In genomic region chr12:94267530-94267877, GRCh38 we compare ENCODE assay signal across 15 cellular contexts.
A peak's percentile ranks its signal among the peaks of the same experiment; 100 is the strongest.
DNase-seq lines count a peak whose midpoint lies in the region; ATAC-seq, FAIRE-seq and TF ChIP-seq lines count a peak whose summit lies in the region.
"Had no signal": no experiment of that assay in that cellular context is flagged by ENCODE, and none has a peak within 500 bp of the region (broad histone marks: within the 10 kb centered on the region; RNA-seq: fewer than 3 reads in every experiment).

No MANE protein-coding gene starts in this region.

- no peak overlapping the region for H2BK5ac ChIP-seq in H1 (ENCODE audit: low read depth, low read length)

- no peak overlapping the region for H3K23ac ChIP-seq in H1 (ENCODE audit: insufficient read length)

- H3K36me3 Mint-ChIP-seq in nephron (ENCODE audit: low read depth): no peaks in the 10 kb centered on the region

- CTCF ChIA-PET in H1 (lab: Charles Lee; ENCODE audit: partially characterized antibody): no interaction called here

- peak overlapping the region in 1 of 3 experiments; percentile 70 for H3K4me3 Mint-ChIP-seq in nephron
- H3K4me3 Mint-ChIP-seq: effector memory CD8-positive, alpha-beta T cell had no signal

- no peak overlapping the region for H3K18ac ChIP-seq in H1 (ENCODE audit: extremely low read depth, low read length)

- TF ChIP-seq POLR2A in heart left ventricle (IDR thresholded peaks at IDR 0.05) (no peak), H1 (IDR thresholded peaks at IDR 0.05; ENCODE audit: control extremely low read depth in 1 of 2, low read depth in 2 of 2, low read length in 2 of 2) (no peak), upper lobe of left lung (IDR thresholded peaks at IDR 0.05) (no peak)

- H3K36me3 ChIP-seq in heart left ventricle (no peaks in the 10 kb centered on the region), H1 (ENCODE audit: control insufficient read depth in 2 of 4, insufficient read depth in 4 of 4, low read length in 3 of 4) (no peaks in the 10 kb centered on the region), upper lobe of left lung (no peaks in the 10 kb centered on the region)
- H3K36me3 ChIP-seq: WERI-Rb-1 had no signal

- intact Hi-C loops in heart left ventricle (cut with DNase I) (loop anchor here in 1 of 10 donors (10.0 kb wide), 1 partner anchor 157 kb away; no protein-coding TSS in a partner anchor), Right ventricle myocardium inferior (cut with DNase I) (no loop called here)

- DNase-seq in heart left ventricle: no peak
- no peak for DNase-seq in Right ventricle myocardium inferior (ENCODE audit: missing footprints)
- no peak for DNase-seq in H1 (ENCODE audit: low read depth in 1 of 2, low spot score in 2 of 2)
- DNase-seq in upper lobe of left lung: no peak
- DNase-seq in NCI-H2196 treated with DMSO at 0.1 percent for 48 hours (lab: John Stamatoyannopoulos, UW; ENCODE audit: unreplicated experiment): no peak
- no peak for DNase-seq in foreskin fibroblast
- DNase-seq: activated naive CD4-positive, alpha-beta T cell treated with anti-CD3 and anti-CD28 coated beads, Interleukin-2, amount 50 U/mL, for 16 hours; effector memory CD8-positive, alpha-beta T cell; H7; kidney; NCI-H226; WERI-Rb-1 had no signal

- no peaks in the 10 kb centered on the region for H3K9me3 Mint-ChIP-seq in nephron
- H3K9me3 Mint-ChIP-seq: effector memory CD8-positive, alpha-beta T cell had no signal

- H4K8ac ChIP-seq in H1 (ENCODE audit: extremely low read depth, insufficient read depth, low read length): no peak overlapping the region

- peak overlapping the region; percentile 77; the same call in 1 of the 2 replicates for H2BK12ac ChIP-seq in H1 (ENCODE audit: low read depth, low read length)

- peaks cover 76% of the 10 kb centered on the region for H3K4me1 Mint-ChIP-seq in nephron

- H3K14ac ChIP-seq in H1 (ENCODE audit: insufficient read length): no peak overlapping the region

- H3K4me3 ChIP-seq in heart left ventricle (no peak overlapping the region), H1 (ENCODE audit: extremely low read depth in 1 of 4, insufficient read depth in 2 of 4, low read depth in 3 of 4, low read length in 4 of 4) (no peak overlapping the region), upper lobe of left lung (no peak overlapping the region), foreskin fibroblast (ENCODE audit: low read depth in 1 of 2, low read length in 2 of 2) (peak overlapping the region in 1 of 2 donors; percentile 19)

- H3K4me2 ChIP-seq in H1 (ENCODE audit: insufficient read depth in 1 of 2, low read depth in 2 of 2, low read length in 2 of 2): no peak overlapping the region

- TF ChIP-seq CTCF in heart left ventricle (IDR thresholded peaks at IDR 0.05) (no peak), H1 (IDR thresholded peaks at IDR 0.05; ENCODE audit: control extremely low read depth in 1 of 3, insufficient read depth in 1 of 3, low read depth in 1 of 3, low read length in 3 of 3) (no peak), nephron (IDR thresholded peaks at IDR 0.05; ENCODE audit: unreplicated experiment in 3 of 3) (no peak), upper lobe of left lung (IDR thresholded peaks at IDR 0.05) (no peak), foreskin fibroblast (IDR thresholded peaks at IDR 0.05; ENCODE audit: low read depth, low read length) (no peak)

- H2AK5ac ChIP-seq in H1 (ENCODE audit: low read depth, low read length): no peak overlapping the region

- no peak overlapping the region for H4K91ac ChIP-seq in H1 (replicated peaks; ENCODE audit: insufficient read length, low read length)

- H3K4ac ChIP-seq in H1 (replicated peaks; ENCODE audit: insufficient read length, low read depth, low read length): no peak overlapping the region

- peak overlapping the region in 10 of 12 donors; percentile 20 to 87 (median 62) for H3K27ac ChIP-seq in heart left ventricle
- no peak overlapping the region for H3K27ac ChIP-seq in H1 (ENCODE audit: low read depth, low read length)
- H3K27ac ChIP-seq in upper lobe of left lung: peak overlapping the region; percentile 13 to 66 (median 62)
- H3K27ac ChIP-seq: WERI-Rb-1 had no signal

- no peak overlapping the region for H2BK120ac ChIP-seq in H1 (replicated peaks; ENCODE audit: low read depth, low read length)

- H3K79me2 ChIP-seq in H1 (ENCODE audit: control insufficient read depth in 1 of 2, insufficient read depth in 2 of 2, low read length in 2 of 2): no peaks in the 10 kb centered on the region

- ATAC-seq in heart left ventricle: no peak
- no peak for ATAC-seq in Right ventricle myocardium inferior
- ATAC-seq in upper lobe of left lung (ENCODE audit: low FRiP score in 2 of 2): peak in 1 of 2 donors; percentile 15
- ATAC-seq in HG03460 (IDR thresholded peaks at IDR 0.05; ENCODE audit: unreplicated experiment): no peak

- no peak overlapping the region for H3K56ac ChIP-seq in H1 (replicated peaks; ENCODE audit: insufficient read length, low read depth, low read length)

- H2AFZ ChIP-seq in H1 (ENCODE audit: low read length): no peak overlapping the region

- H3K4me1 ChIP-seq in heart left ventricle (peaks cover 0 to 74% (median 24%) of the 10 kb centered on the region in 12 donors), H1 (replicated peaks in 1 of 4; ENCODE audit: control insufficient read depth in 3 of 4, insufficient read depth in 4 of 4, low read length in 3 of 4) (peaks cover 10 to 21% (median 15%) of the 10 kb centered on the region in 4 experiments), upper lobe of left lung (peaks cover 28 to 43% (median 34%) of the 10 kb centered on the region in 4 donors)

- H3K27me3 ChIP-seq in heart left ventricle (no peaks in the 10 kb centered on the region), H1 (replicated peaks in 1 of 4; ENCODE audit: control insufficient read depth in 3 of 4, extremely low read depth in 1 of 4, insufficient read depth in 3 of 4, low read length in 3 of 4) (peaks cover 0 to 3% (median 2%) of the 10 kb centered on the region in 4 experiments; a peak in 2 of 7 replicates), upper lobe of left lung (no peaks in the 10 kb centered on the region)

- TF ChIP-seq RAD21 in H1 (IDR thresholded peaks at IDR 0.05 in 1 of 2, conservative IDR thresholded peaks at IDR 0.05 in 1 of 2; ENCODE audit: low read depth in 2 of 2, low read length in 2 of 2): no peak

- H4K20me1 ChIP-seq in H1 (replicated peaks in 1 of 2; ENCODE audit: control insufficient read depth in 1 of 2, insufficient read depth in 2 of 2, low read length in 2 of 2): no peaks in the 10 kb centered on the region

- H3K9me3 ChIP-seq in heart left ventricle: no peaks in the 10 kb centered on the region
- no peaks in the 10 kb centered on the region for H3K9me3 ChIP-seq in H1 (ENCODE audit: insufficient read depth in 2 of 2, low read depth in 1 of 2, low read length in 1 of 2)
- H3K9me3 ChIP-seq in upper lobe of left lung: no peaks in the 10 kb centered on the region

- POLR2A ChIA-PET in H1 (lab: Charles Lee; ENCODE audit: partially characterized antibody): no interaction called here

- no peak overlapping the region for H4K5ac ChIP-seq in H1 (ENCODE audit: insufficient read length, low read depth, low read length)

- WGBS in heart left ventricle, 4 donors: 42 to 68% (median 62%) methylated on average over 3 of the region's 3 CpGs
- 90% methylated on average over 3 of the region's 3 CpGs; no CpG with 5 or more reads in 1 of the 2 experiments for WGBS in H1 (ENCODE audit: extremely low coverage in 1 of 2, insufficient coverage in 1 of 2, insufficient read length in 1 of 2, insufficient replicate concordance in 2 of 2, low coverage in 1 of 2, low lambda C conversion rate in 2 of 2, missing lambda C conversion rate in 1 of 2), 2 experiments
- WGBS in upper lobe of left lung, 2 donors: 61 to 64% methylated on average over 3 of the region's 3 CpGs

- H2BK15ac ChIP-seq in H1 (ENCODE audit: low read length): no peak overlapping the region

- no peak for FAIRE-seq in H1 (lab: Jason Lieb, UNC)
- FAIRE-seq: bronchial epithelial cell, kidney had no signal

- TF ChIP-seq EP300 in H1 (IDR thresholded peaks at IDR 0.05; ENCODE audit: borderline replicate concordance in 1 of 2, low read depth in 2 of 2, low read length in 2 of 2): no peak
- no peak for TF ChIP-seq EP300 in upper lobe of left lung (IDR thresholded peaks at IDR 0.05)

- no peaks in the 10 kb centered on the region for H3K23me2 ChIP-seq in H1 (ENCODE audit: low read depth, low read length)

- H3K27ac Mint-ChIP-seq in nephron: peak overlapping the region; percentile 77 to 100 (median 77)

- H3K79me1 ChIP-seq in H1 (ENCODE audit: low read depth, low read length): no peaks in the 10 kb centered on the region

- H3K9ac ChIP-seq in H1 (replicated peaks in 1 of 4; ENCODE audit: extremely low read depth in 1 of 4, low read depth in 3 of 4, low read length in 3 of 4): no peak overlapping the region

- H3K27me3 Mint-ChIP-seq in nephron (ENCODE audit: low read depth): no peaks in the 10 kb centered on the region
- H3K27me3 Mint-ChIP-seq: effector memory CD8-positive, alpha-beta T cell had no signal

- H2BK20ac ChIP-seq in H1 (ENCODE audit: low read length): no peak overlapping the region

TF ChIP-seq in H1, 55 proteins besides CTCF, POLR2A, EP300 and RAD21:
- TF ChIP-seq TCF12 (IDR thresholded peaks at IDR 0.05; ENCODE audit: low read depth, low read length) (no peak), BRCA1 (IDR thresholded peaks at IDR 0.05; ENCODE audit: low read depth, low read length) (no peak), YY1 (IDR thresholded peaks at IDR 0.05; ENCODE audit: low read depth, low read length) (no peak), TAF7 (optimal IDR thresholded peaks at IDR 0.05; ENCODE audit: borderline replicate concordance, low read depth, low read length) (no peak)
